In genomic region chrX:101391831-101392230, GRCh38 we compare ENCODE assay signal across 9 cellular contexts. TPM values are rescaled to one million over a fixed set of nuclear protein-coding genes. Genes with fewer than 3 reads are reported as not detected.
A peak's percentile ranks its signal among the peaks of the same experiment; 100 is the strongest.
DNase-seq lines count a peak whose midpoint lies in the region; ATAC-seq and TF ChIP-seq lines count a peak whose summit lies in the region.
"Had no signal": no experiment of that assay in that cellular context is flagged by ENCODE, and none has a peak within 500 bp of the region (broad histone marks: within the 10 kb centered on the region; RNA-seq: fewer than 3 reads in every experiment).

No MANE protein-coding gene starts in this region.

- H2AFZ ChIP-seq in Karpas-422 (ENCODE audit: low read length), result no peak overlapping the region

- ATAC-seq in GM18907 (IDR thresholded peaks at IDR 0.05; ENCODE audit: unreplicated experiment), result no peak

- H3K36me3 Mint-ChIP-seq in nephron (ENCODE audit: low read depth), result peaks cover 33% of the 10 kb centered on the region

- H3K9me3 ChIP-seq in BLaER1, result no peaks in the 10 kb centered on the region
- H3K9me3 ChIP-seq in Karpas-422 (ENCODE audit: low read length), result no peaks in the 10 kb centered on the region

- H3K9ac ChIP-seq in BLaER1, result peak overlapping the region; percentile 84
- peak overlapping the region; percentile 87 for H3K9ac ChIP-seq in Karpas-422 (ENCODE audit: low read length)

- no peak for DNase-seq in Karpas-422
- no peak for DNase-seq in dorsolateral prefrontal cortex
- DNase-seq in lower leg skin (ENCODE audit: low spot score in 2 of 2), result no peak
- DNase-seq in putamen (ENCODE audit: low spot score), result no peak
- no peak for DNase-seq in kidney glomerular epithelial cell (lab: John Stamatoyannopoulos, UW)
- DNase-seq: NCI-H2029 treated with DMSO at 0.1 percent for 48 hours had no signal

- no peak for TF ChIP-seq POLR2A in lower leg skin (IDR thresholded peaks at IDR 0.05)

- intact Hi-C loops in dorsolateral prefrontal cortex (cut with DNase I), result no loop called here
- intact Hi-C loops in lower leg skin (cut with DNase I; ENCODE audit: low total_unique reads), result no loop called here

- peak overlapping the region; percentile 70 for H3K4me3 ChIP-seq in BLaER1
- peak overlapping the region; percentile 80 for H3K4me3 ChIP-seq in Karpas-422 (ENCODE audit: low read length)
- peak overlapping the region in 45 of 59 donors; percentile 9 to 75 (median 62) for H3K4me3 ChIP-seq in dorsolateral prefrontal cortex
- no peak overlapping the region for H3K4me3 ChIP-seq in lower leg skin (ENCODE audit: low read depth, poor library complexity, severe bottlenecking)

- H3K4me3 Mint-ChIP-seq in nephron, result peak overlapping the region; percentile 99

- H3K79me2 ChIP-seq in Karpas-422 (ENCODE audit: low read length), result peaks cover 21% of the 10 kb centered on the region

- H3K9me2 ChIP-seq in Karpas-422 (replicated peaks; ENCODE audit: insufficient read depth, low read length), result no peaks in the 10 kb centered on the region

- no peaks in the 10 kb centered on the region for H3K9me3 Mint-ChIP-seq in nephron

- no peaks in the 10 kb centered on the region for H3K27me3 Mint-ChIP-seq in nephron (ENCODE audit: low read depth)

- H3K4me1 ChIP-seq in BLaER1 (peaks cover 30% of the 10 kb centered on the region), Karpas-422 (ENCODE audit: low read length) (peaks cover 32% of the 10 kb centered on the region)

- no peaks in the 10 kb centered on the region for H3K27me3 ChIP-seq in BLaER1
- H3K27me3 ChIP-seq in Karpas-422 (ENCODE audit: low read length), result no peaks in the 10 kb centered on the region
- peaks cover 0 to 44% (median 6%) of the 10 kb centered on the region in 45 donors for H3K27me3 ChIP-seq in dorsolateral prefrontal cortex

- H3K36me3 ChIP-seq in BLaER1 (peaks cover 38% of the 10 kb centered on the region), Karpas-422 (ENCODE audit: insufficient read depth, low read length) (peaks cover 13% of the 10 kb centered on the region)

- TF ChIP-seq CTCF in dorsolateral prefrontal cortex (IDR thresholded peaks at IDR 0.05 in 54 of 56, conservative IDR thresholded peaks at IDR 0.05 in 2 of 56; ENCODE audit: low read depth in 1 of 56, partially characterized antibody in 56 of 56), result no peak
- no peak for TF ChIP-seq CTCF in nephron (IDR thresholded peaks at IDR 0.05; ENCODE audit: unreplicated experiment in 3 of 3)
- no peak for TF ChIP-seq CTCF in lower leg skin (IDR thresholded peaks at IDR 0.05)

- H3K4me1 Mint-ChIP-seq in nephron, result peaks cover 9% of the 10 kb centered on the region

- H3K27ac Mint-ChIP-seq in nephron, result peak overlapping the region; percentile 94 to 99 (median 96)

- H3K4me2 ChIP-seq in BLaER1 (peak overlapping the region; percentile 71), Karpas-422 (ENCODE audit: low read depth, low read length, poor library complexity, severe bottlenecking) (peak overlapping the region; percentile 65)

- WGBS in lower leg skin, 2 donors, result 41 to 67% methylated on average over 6 of the region's 6 CpGs

- peak overlapping the region; percentile 90 for H3K27ac ChIP-seq in BLaER1
- peak overlapping the region; percentile 86 for H3K27ac ChIP-seq in Karpas-422 (ENCODE audit: low read length)
- H3K27ac ChIP-seq in dorsolateral prefrontal cortex, result peak overlapping the region in 2 of 59 donors; percentile 70 to 83

- peaks cover 7% of the 10 kb centered on the region; the same call in 1 of the 2 replicates for H4K20me1 ChIP-seq in BLaER1
- H4K20me1 ChIP-seq in Karpas-422 (ENCODE audit: insufficient read depth, low read depth, low read length), result no peaks in the 10 kb centered on the region

RNA-seq across cellular contexts. Expression of gene RPL36A, which starts 1.0 kb away (rescaled TPM):
- 1,280 and 3,178 TPM in 2 replicates for total RNA-seq in Karpas-422 (2014; rRNA removed; shearing (Covaris generic); ENCODE audit: low replicate concordance)
- total RNA-seq in dorsolateral prefrontal cortex (100 to 1,000 TPM in 21 of 120 experiments, 10 to 100 TPM in 99; 23.1 to 180 (median 63.0) TPM), lower leg skin (1,000 to 10,000 TPM; 1,158 to 5,300 (median 1,747) TPM)

RNA-seq across cellular contexts. Expression of gene BTK, which starts 5.8 kb away (rescaled TPM):
- total RNA-seq in Karpas-422 (2014; rRNA removed; shearing (Covaris generic); ENCODE audit: low replicate concordance), result 81.6 and 94.2 TPM in 2 replicates
- total RNA-seq in dorsolateral prefrontal cortex, result 10 to 100 TPM in 3 of 120 experiments, 1 to 10 TPM in 117; 1.5 to 11.7 (median 4.6) TPM
- 1 to 10 TPM; 1.5 to 3.6 (median 3.4) TPM for total RNA-seq in lower leg skin

RNA-seq across cellular contexts. Expression of gene GLA, which starts 15.9 kb away (rescaled TPM):
- 25.8 and 30.1 TPM in 2 replicates for total RNA-seq in Karpas-422 (2014; rRNA removed; shearing (Covaris generic); ENCODE audit: low replicate concordance)
- total RNA-seq in dorsolateral prefrontal cortex (10 to 100 TPM in 117 of 120 experiments, 1 to 10 TPM in 3; 8.9 to 38.7 (median 15.0) TPM), lower leg skin (10 to 100 TPM; 16.4 to 21.1 (median 18.0) TPM)

RNA-seq across cellular contexts. Expression of gene HNRNPH2, which starts 16.2 kb away (rescaled TPM):
- total RNA-seq in Karpas-422 (2014; rRNA removed; shearing (Covaris generic); ENCODE audit: low replicate concordance), result 34.8 and 55.4 TPM in 2 replicates
- total RNA-seq in dorsolateral prefrontal cortex (100 to 1,000 TPM in 8 of 120 experiments, 10 to 100 TPM in 112; 46.4 to 112 (median 81.5) TPM), lower leg skin (10 to 100 TPM; 43.5 to 54.7 (median 53.7) TPM)

RNA-seq across cellular contexts. Expression of gene TIMM8A, which starts 43.3 kb away (rescaled TPM):
- total RNA-seq in Karpas-422 (2014; rRNA removed; shearing (Covaris generic); ENCODE audit: low replicate concordance), result 3.5 and 10.3 TPM in 2 replicates
- 10 to 100 TPM in 115 of 120 experiments, 1 to 10 TPM in 5; 7.6 to 22.0 (median 14.8) TPM for total RNA-seq in dorsolateral prefrontal cortex
- total RNA-seq in lower leg skin, result 1 to 10 TPM; 6.9 to 8.9 (median 8.6) TPM
